In the genomic region with DNA sequence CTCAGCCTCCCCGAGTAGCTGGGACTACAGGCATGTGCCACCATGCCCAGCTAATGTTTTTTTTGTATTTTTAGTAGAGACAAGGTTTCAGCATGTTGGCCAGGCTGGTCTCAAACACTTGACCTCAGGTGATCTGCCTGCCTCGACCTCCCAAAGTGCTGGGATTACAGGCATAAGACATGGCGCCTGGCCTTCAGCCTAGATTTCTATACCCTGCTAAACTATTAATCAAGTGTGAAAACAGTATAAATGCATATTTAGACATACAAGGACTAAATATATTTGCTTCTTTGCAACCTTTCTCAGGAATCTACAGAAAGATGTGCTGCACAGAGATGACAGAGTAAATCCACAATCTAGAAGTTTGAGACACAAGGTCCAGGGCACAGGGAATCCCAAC, we compare ENCODE assay signal across 2 cellular contexts.
TF ChIP-seq lines count a peak whose summit lies in the region.

No MANE protein-coding gene starts in this region.

TF ChIP-seq in K562, 482 proteins besides CTCF, POLR2A, EP300 and RAD21:
- peak; percentile 54; the same call in 1 of the 2 replicates for TF ChIP-seq ZFP1 (CRISPR knock-in tag; IDR thresholded peaks at IDR 0.05)
TF ChIP-seq in K562: peak in this region for 1; not testable (repeated sequence) for 481.

TF ChIP-seq in HepG2, 621 proteins besides CTCF, POLR2A, EP300 and RAD21:
- peak; percentile 98 for TF ChIP-seq ZFP1 (CRISPR knock-in tag; IDR thresholded peaks at IDR 0.05)
